Comparison of ENCODE assay signal across 9 cellular contexts in genomic region chr3:29759021-29759359, GRCh38.
DNase-seq lines count a peak whose midpoint lies in the region; ATAC-seq and TF ChIP-seq lines count a peak whose summit lies in the region.
"Had no signal": no experiment of that assay in that cellular context is flagged by ENCODE, and none has a peak within 500 bp of the region (broad histone marks: within the 10 kb centered on the region; RNA-seq: fewer than 3 reads in every experiment).

No MANE protein-coding gene starts in this region.

- peak; percentile 80 for DNase-seq in NOMO-1 treated with DMSO at 0.1 percent for 48 hours (lab: John Stamatoyannopoulos, UW; ENCODE audit: unreplicated experiment)
- peak; percentile 65 for DNase-seq in dermis blood vessel endothelial cell
- no peak for DNase-seq in lower lobe of right lung
- no peak for DNase-seq in thoracic aorta (ENCODE audit: low spot score)
- no peak for DNase-seq in amygdala (lab: John Stamatoyannopoulos, UW)
- no peak for DNase-seq in Karpas-422
- DNase-seq: activated CD8-positive, alpha-beta memory T cell treated with anti-CD3 and anti-CD28 coated beads, Interleukin-2, amount 50 U/mL, for 48 hours had no signal

- ATAC-seq in lower lobe of right lung (peak; percentile 46 to 71), thoracic aorta (ENCODE audit: insufficient number of reproducible peaks, low FRiP score, low read depth) (no peak), GM18511 (IDR thresholded peaks at IDR 0.05; ENCODE audit: unreplicated experiment) (no peak), GM19035 (IDR thresholded peaks at IDR 0.05; ENCODE audit: unreplicated experiment) (no peak)

- H3K9me2 ChIP-seq in Karpas-422 (replicated peaks; ENCODE audit: insufficient read depth, low read length) = no peaks in the 10 kb centered on the region

- no peaks in the 10 kb centered on the region for H3K79me2 ChIP-seq in Karpas-422 (ENCODE audit: low read length)

- no peak overlapping the region for H2AFZ ChIP-seq in Karpas-422 (ENCODE audit: low read length)

- no peak overlapping the region for H3K4me2 ChIP-seq in Karpas-422 (ENCODE audit: low read depth, low read length, poor library complexity, severe bottlenecking)

- H3K9ac ChIP-seq in Karpas-422 (ENCODE audit: low read length) = no peak overlapping the region

- H3K4me3 ChIP-seq in lower lobe of right lung (no peak overlapping the region), thoracic aorta (peak overlapping the region; percentile 53), Karpas-422 (ENCODE audit: low read length) (no peak overlapping the region)

- no peaks in the 10 kb centered on the region for H4K20me1 ChIP-seq in Karpas-422 (ENCODE audit: insufficient read depth, low read depth, low read length)

- no peaks in the 10 kb centered on the region for H3K36me3 ChIP-seq in lower lobe of right lung
- no peaks in the 10 kb centered on the region for H3K36me3 ChIP-seq in thoracic aorta
- no peaks in the 10 kb centered on the region for H3K36me3 ChIP-seq in Karpas-422 (ENCODE audit: insufficient read depth, low read length)

- TF ChIP-seq CTCF in lower lobe of right lung (IDR thresholded peaks at IDR 0.05) = no peak
- TF ChIP-seq CTCF in thoracic aorta (IDR thresholded peaks at IDR 0.05) = no peak

- H3K27me3 ChIP-seq in lower lobe of right lung (ENCODE audit: low read depth) (no peaks in the 10 kb centered on the region), thoracic aorta (replicated peaks; ENCODE audit: insufficient read depth) (no peaks in the 10 kb centered on the region), Karpas-422 (ENCODE audit: low read length) (no peaks in the 10 kb centered on the region)

- peak overlapping the region; percentile 68 for H3K27ac ChIP-seq in lower lobe of right lung
- H3K27ac ChIP-seq in thoracic aorta = peak overlapping the region; percentile 78 to 80
- no peak overlapping the region for H3K27ac ChIP-seq in Karpas-422 (ENCODE audit: low read length)

- H3K9me3 ChIP-seq in lower lobe of right lung (no peaks in the 10 kb centered on the region), thoracic aorta (no peaks in the 10 kb centered on the region), Karpas-422 (ENCODE audit: low read length) (peaks cover 8% of the 10 kb centered on the region)

- H3K4me1 ChIP-seq in lower lobe of right lung (peaks cover 45% of the 10 kb centered on the region), thoracic aorta (ENCODE audit: control insufficient read depth in 1 of 2, low read depth in 2 of 2) (peaks cover 27 to 54% of the 10 kb centered on the region in 2 donors), Karpas-422 (ENCODE audit: low read length) (no peaks in the 10 kb centered on the region)

- intact Hi-C loops in lower lobe of right lung (cut with DNase I) = no loop called here

Comparison
In these comparisons a context has a peak if more than half of its experiments do, and no peak if none do; other contexts are left out.
1. DNase-seq: peak in NOMO-1 treated with DMSO at 0.1 percent for 48 hours (single experiment) and dermis blood vessel endothelial cell (single experiment); none in lower lobe of right lung (single experiment), thoracic aorta (single experiment), amygdala (0 of 56) and Karpas-422 (single experiment).
2. ATAC-seq: peak in lower lobe of right lung (2 of 2); none in thoracic aorta (single experiment), GM18511 (single experiment) and GM19035 (single experiment).